In genomic region chr7:74516214-74516613, GRCh38 we compare ENCODE assay signal across 19 cellular contexts.
DNase-seq lines count a peak whose midpoint lies in the region; ATAC-seq, FAIRE-seq and TF ChIP-seq lines count a peak whose summit lies in the region.
"Had no signal": no experiment of that assay in that cellular context is flagged by ENCODE, and none has a peak within 500 bp of the region (broad histone marks: within the 10 kb centered on the region; RNA-seq: fewer than 3 reads in every experiment).

No MANE protein-coding gene starts in this region.

- no peak overlapping the region for H3K4me2 ChIP-seq in HepG2 (ENCODE audit: low read depth, low read length)
- H3K4me2 ChIP-seq: BLaER1 treated with 17β-estradiol and CSF1 and Interleukin-3, amounts not matched to agents 10 nM and 100 nM had no signal

- no peaks in the 10 kb centered on the region for H3K9me3 ChIP-seq in HepG2 (ENCODE audit: low read length)
- no peaks in the 10 kb centered on the region for H3K9me3 ChIP-seq in right lobe of liver
- no peaks in the 10 kb centered on the region for H3K9me3 ChIP-seq in psoas muscle
- no peaks in the 10 kb centered on the region for H3K9me3 ChIP-seq in pancreas

- no peak overlapping the region for H3K4me3 Mint-ChIP-seq in brain
- H3K4me3 Mint-ChIP-seq: B cell; CD4-positive, CD25-positive, alpha-beta regulatory T cell; CD8-positive, alpha-beta memory T cell had no signal

- H3K27me3 ChIP-seq in HepG2 (ENCODE audit: control insufficient read depth in 1 of 2, insufficient read depth in 2 of 2, low read length in 2 of 2), result no peaks in the 10 kb centered on the region
- H3K27me3 ChIP-seq in right lobe of liver, result no peaks in the 10 kb centered on the region
- no peaks in the 10 kb centered on the region for H3K27me3 ChIP-seq in psoas muscle (ENCODE audit: insufficient read depth in 3 of 3, low read length in 2 of 3)
- no peaks in the 10 kb centered on the region for H3K27me3 ChIP-seq in pancreas
- H3K27me3 ChIP-seq: BLaER1 treated with 17β-estradiol and CSF1 and Interleukin-3, amounts not matched to agents 10 nM and 100 nM had no signal

- no peaks in the 10 kb centered on the region for H3K79me2 ChIP-seq in HepG2 (ENCODE audit: insufficient read depth, low read length)

- H3K4me3 ChIP-seq in HepG2 (replicated peaks in 1 of 3; ENCODE audit: insufficient read depth in 1 of 3, low read depth in 2 of 3, low read length in 3 of 3) (no peak overlapping the region), right lobe of liver (no peak overlapping the region), psoas muscle (no peak overlapping the region), pancreas (no peak overlapping the region)
- H3K4me3 ChIP-seq: BLaER1 treated with 17β-estradiol and CSF1 and Interleukin-3, amounts not matched to agents 10 nM and 100 nM; GM12878 had no signal

- in situ Hi-C loops in HepG2 (cut with HindIII; ENCODE audit: extremely low pct_ligation_motif_present, low pct_unique_long_range_greater_than_20kb), result no loop called here

- H3K27ac ChIP-seq in HepG2 (ENCODE audit: extremely low read length, insufficient read depth, low read length) (no peak overlapping the region), right lobe of liver (no peak overlapping the region), psoas muscle (peak overlapping the region; percentile 94), pancreas (no peak overlapping the region)
- H3K27ac ChIP-seq: BLaER1 treated with 17β-estradiol and CSF1 and Interleukin-3, amounts not matched to agents 10 nM and 100 nM had no signal

- H3K9me3 Mint-ChIP-seq in brain, result peaks cover 0 to 11% (median 2%) of the 10 kb centered on the region in 5 experiments
- H3K9me3 Mint-ChIP-seq: CD8-positive, alpha-beta memory T cell; H9 had no signal

- no peak for TF ChIP-seq EP300 in HepG2 (IDR thresholded peaks at IDR 0.05; ENCODE audit: low read depth in 2 of 2, low read length in 2 of 2)
- TF ChIP-seq EP300 in HepG2 (CRISPR knock-in tag; IDR thresholded peaks at IDR 0.05; ENCODE audit: borderline replicate concordance), result no peak

- ATAC-seq in HepG2 (no peak), right lobe of liver (no peak), psoas muscle (no peak), pancreas (no peak)
- ATAC-seq: GM12878 had no signal

- H3K4me1 ChIP-seq in HepG2 (ENCODE audit: insufficient read depth, low read length) (no peaks in the 10 kb centered on the region), right lobe of liver (no peaks in the 10 kb centered on the region), psoas muscle (peaks cover 22% of the 10 kb centered on the region), pancreas (no peaks in the 10 kb centered on the region)

- CTCF ChIA-PET in HepG2 (lab: Yijun Ruan, JAX; ENCODE audit: low intra/inter-chr PET ratio, low total read pairs), result no interaction called here

- peaks cover 8% of the 10 kb centered on the region for H3K4me1 Mint-ChIP-seq in brain
- H3K4me1 Mint-ChIP-seq: B cell; CD4-positive, CD25-positive, alpha-beta regulatory T cell; CD8-positive, alpha-beta memory T cell; H9 had no signal

- no peak for TF ChIP-seq POLR2A in HepG2 (IDR thresholded peaks at IDR 0.05; ENCODE audit: insufficient read depth in 1 of 2, low read depth in 2 of 2, low read length in 2 of 2)
- no peak for TF ChIP-seq POLR2A in right lobe of liver (IDR thresholded peaks at IDR 0.05)

- FAIRE-seq in HepG2 (lab: Jason Lieb, UNC) (no peak), pancreas (lab: Jason Lieb, UNC) (no peak)
- FAIRE-seq: GM12878 had no signal

- DNase-seq in HepG2 (ENCODE audit: low spot score) (no peak), right lobe of liver (no peak), psoas muscle (no peak), putamen (ENCODE audit: low spot score) (no peak), pancreas (no peak)
- no peak for DNase-seq in activated effector memory CD4-positive, alpha-beta T cell treated with Interleukin-2 at 50 U/mL for 16 hours
- DNase-seq: CD4-positive, CD25-positive, alpha-beta regulatory T cell; CD8-positive, alpha-beta memory T cell; COR-L47; DMS 273 treated with DMSO at 0.1 percent for 48 hours; DMS53; DND-41; EL; GOT3; H9 had no signal

- POLR2A ChIA-PET in HepG2 (lab: Yijun Ruan, JAX), result no interaction called here

- no peak overlapping the region for H2AFZ ChIP-seq in HepG2 (ENCODE audit: low read length)

- WGBS in HepG2 (ENCODE audit: low lambda C conversion rate), result 94% methylated on average over 3 of the region's 3 CpGs
- WGBS in right lobe of liver (ENCODE audit: insufficient coverage, low coverage, low lambda C conversion rate, missing lambda C conversion rate), result no CpG with 5 or more reads among the region's 3 CpGs
- WGBS in psoas muscle, 3 donors, result 93 to 96% (median 96%) methylated on average over 3 of the region's 3 CpGs
- WGBS in pancreas, 2 donors, result 92 to 93% methylated on average over 3 of the region's 3 CpGs

- H3K36me3 ChIP-seq in HepG2 (replicated peaks in 1 of 2; ENCODE audit: control insufficient read depth in 1 of 2, insufficient read depth in 2 of 2, low read length in 2 of 2) (peaks cover 13 to 61% of the 10 kb centered on the region in 2 experiments; a peak in 4 of 5 replicates), right lobe of liver (peaks cover 0 to 4% (median 0%) of the 10 kb centered on the region in 4 donors), psoas muscle (ENCODE audit: insufficient read depth in 1 of 2, low read depth in 1 of 2) (peaks cover 0 to 62% of the 10 kb centered on the region in 2 donors), pancreas (peaks cover 0 to 23% (median 0%) of the 10 kb centered on the region in 3 donors)

- BruUV-seq in HepG2 (replicated peaks; lab: Mats Ljungman, UMichigan), result no TSS peak

- intact Hi-C loops in HepG2 (cut with micrococcal nuclease; ENCODE audit: unreplicated experiment), result no loop called here
- intact Hi-C loops in right lobe of liver (cut with DNase I), result no loop called here
- intact Hi-C loops in psoas muscle (cut with DNase I), result no loop called here
- intact Hi-C loops in pancreas (cut with DNase I), result no loop called here

- H3K27me3 Mint-ChIP-seq in brain, result no peaks in the 10 kb centered on the region
- H3K27me3 Mint-ChIP-seq: B cell; CD4-positive, CD25-positive, alpha-beta regulatory T cell; CD8-positive, alpha-beta memory T cell had no signal

- no peak overlapping the region for H3K9ac ChIP-seq in HepG2 (ENCODE audit: insufficient read depth, low read depth, low read length)

- peak overlapping the region in 4 of 5 experiments; percentile 35 to 75 (median 62) for H3K27ac Mint-ChIP-seq in brain
- H3K27ac Mint-ChIP-seq: B cell; CD4-positive, CD25-positive, alpha-beta regulatory T cell; CD8-positive, alpha-beta memory T cell had no signal

- H3K36me3 Mint-ChIP-seq in brain, result peaks cover 70% of the 10 kb centered on the region
- H3K36me3 Mint-ChIP-seq: CD4-positive, CD25-positive, alpha-beta regulatory T cell had no signal

- no peak for TF ChIP-seq RAD21 in HepG2 (CRISPR knock-in tag; IDR thresholded peaks at IDR 0.05)

- H4K20me1 ChIP-seq in HepG2 (ENCODE audit: insufficient read depth, low read length), result no peaks in the 10 kb centered on the region

- TF ChIP-seq CTCF in HepG2 (CRISPR knock-in tag; IDR thresholded peaks at IDR 0.05) (no peak), right lobe of liver (IDR thresholded peaks at IDR 0.05) (no peak), brain (conservative IDR thresholded peaks at IDR 0.05) (no peak), psoas muscle (IDR thresholded peaks at IDR 0.05) (no peak), pancreas (IDR thresholded peaks at IDR 0.05) (no peak)

TF ChIP-seq in HepG2, 621 proteins besides CTCF, POLR2A, EP300 and RAD21:
- no peak for TF ChIP-seq ZSCAN25 (CRISPR knock-in tag; IDR thresholded peaks at IDR 0.05)
- peak; percentile 64; the same call in 1 of the 2 replicates for TF ChIP-seq ZNF3 (CRISPR knock-in tag; IDR thresholded peaks at IDR 0.05)
TF ChIP-seq in HepG2: peak in this region for 1.
